Comparison of ENCODE assay signal across 10 cellular contexts in the genomic region with DNA sequence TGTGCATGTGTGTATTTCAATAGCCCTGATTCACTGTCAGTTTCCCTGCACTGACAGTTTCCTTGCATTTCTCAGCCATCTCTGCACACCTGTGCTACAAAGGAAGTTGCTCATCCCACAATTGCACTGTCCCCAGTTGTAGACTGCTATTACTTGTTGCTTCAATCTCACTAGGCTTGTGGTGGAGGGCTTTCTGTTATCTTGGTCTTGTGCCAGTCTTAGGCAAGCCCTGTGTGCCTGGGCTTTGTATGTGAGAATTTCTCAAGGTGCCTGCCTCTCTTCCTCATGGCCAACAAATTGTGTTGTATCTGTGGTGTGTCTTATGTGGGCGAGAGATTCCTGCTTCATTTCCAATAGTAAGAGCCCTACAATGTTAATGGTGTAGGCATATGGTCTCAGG.
"Had no signal": no experiment of that assay in that cellular context is flagged by ENCODE, and none has a peak within 500 bp of the region (broad histone marks: within the 10 kb centered on the region; RNA-seq: fewer than 3 reads in every experiment).

No MANE protein-coding gene starts in this region.

- H3K4me1 ChIP-seq: HAP-1 had no signal

- H3K27ac Mint-ChIP-seq: GM23338, HFFc6 had no signal

- H3K4me3 ChIP-seq: GM23248, GM23338, HAP-1 had no signal

- H3K27ac ChIP-seq: GM23248 had no signal

- H3K4me1 Mint-ChIP-seq: GM23338 had no signal

- ATAC-seq: GM23338, HCT116 had no signal

- H2AFZ ChIP-seq: GM23248, GM23338 had no signal

- H3K4me2 ChIP-seq: GM23338 had no signal

- H3K9me3 ChIP-seq: HAP-1 had no signal

- FAIRE-seq: H1, H54 had no signal

- DNase-seq: GM23248, GOT3, H7, HCEC 1CT, HFFc6 had no signal

- H3K36me3 ChIP-seq: HAP-1 had no signal

- H3K9ac ChIP-seq: GM23248 had no signal

- H3K4me3 Mint-ChIP-seq: GM23338, HFFc6 had no signal
